ENCODE assay signal across 22 cellular contexts in the genomic region with DNA sequence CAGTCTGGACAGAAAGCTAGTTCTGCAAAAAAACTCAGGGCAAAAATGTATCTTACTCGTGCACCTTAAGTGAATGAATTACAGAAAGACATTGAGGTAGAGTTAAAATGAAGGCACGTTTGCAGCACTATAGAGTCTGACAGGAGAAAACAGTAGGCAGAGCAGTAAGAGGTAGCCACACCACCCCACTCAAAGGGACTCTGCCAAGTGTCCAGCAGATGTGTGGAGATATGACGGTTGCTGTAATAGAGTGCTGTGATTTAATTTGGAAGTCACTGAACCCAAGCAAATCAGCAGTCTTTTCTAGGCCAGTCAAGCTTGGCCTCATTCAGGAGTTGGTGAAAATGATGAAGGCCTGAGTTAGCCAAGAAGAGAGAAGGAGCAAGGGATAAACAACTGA.
"Had no signal": no experiment of that assay in that cellular context is flagged by ENCODE, and none has a peak within 500 bp of the region (broad histone marks: within the 10 kb centered on the region; RNA-seq: fewer than 3 reads in every experiment).

No MANE protein-coding gene starts in this region.

- H3K27me3 ChIP-seq: gastrocnemius medialis, spleen, testis, transverse colon had no signal

- DNase-seq: effector CD4-positive, alpha-beta T cell; gastrocnemius medialis; glutamatergic neuron; immature natural killer cell; left colon; mammary epithelial cell; mucosa of descending colon; naive thymus-derived CD8-positive, alpha-beta T cell; posterior cingulate gyrus; spleen; stimulated activated CD4-positive, alpha-beta T cell treated with anti-CD3 and anti-CD28 coated beads, Interleukin-15, amount 100 ng/mL, for 24 hours; stimulated activated CD4-positive, alpha-beta T cell treated with anti-CD3 and anti-CD28 coated beads, Interleukin-1b, Interleukin-23, amount 100 ng/mL, for 48 hours; stimulated activated CD4-positive, alpha-beta T cell treated with anti-CD3 and anti-CD28 coated beads, Interleukin-4, amount 100 ng/mL, for 24 hours; stimulated activated naive CD8-positive, alpha-beta T cell treated with anti-CD3 and anti-CD28 coated beads, Interleukin-15, amount 100 ng/mL, for 72 hours; testis; transverse colon had no signal

- H3K4me1 ChIP-seq: gastrocnemius medialis, spleen, testis, transverse colon had no signal

- H3K36me3 ChIP-seq: gastrocnemius medialis, spleen, transverse colon had no signal

- H3K9me3 ChIP-seq: gastrocnemius medialis, mucosa of descending colon, testis had no signal

- H3K4me1 Mint-ChIP-seq: immature natural killer cell; naive thymus-derived CD8-positive, alpha-beta T cell; neural crest cell; stimulated activated memory B cell treated with anti-CD40 and anti-IgM and Interleukin-4, amounts not matched to agents 10 μg/mL and 1 μg/mL and 100 μg/mL, for 72 hours; stimulated activated naive CD8-positive, alpha-beta T cell treated with anti-CD3 and anti-CD28 coated beads, Interleukin-15, amount 100 ng/mL, for 72 hours had no signal

- H3K27ac ChIP-seq: coronary artery, gastrocnemius medialis, spleen, testis, transverse colon had no signal

- H3K4me3 ChIP-seq: coronary artery, gastrocnemius medialis, mucosa of descending colon, spleen, testis, transverse colon had no signal

- H3K9me3 Mint-ChIP-seq: neural crest cell had no signal

- H3K27ac Mint-ChIP-seq: immature natural killer cell; naive thymus-derived CD8-positive, alpha-beta T cell; stimulated activated memory B cell treated with anti-CD40 and anti-IgM and Interleukin-4, amounts not matched to agents 10 μg/mL and 1 μg/mL and 100 μg/mL, for 72 hours; stimulated activated naive CD8-positive, alpha-beta T cell treated with anti-CD3 and anti-CD28 coated beads, Interleukin-15, amount 100 ng/mL, for 72 hours had no signal

- H3K36me3 Mint-ChIP-seq: immature natural killer cell; naive thymus-derived CD8-positive, alpha-beta T cell; stimulated activated memory B cell treated with anti-CD40 and anti-IgM and Interleukin-4, amounts not matched to agents 10 μg/mL and 1 μg/mL and 100 μg/mL, for 72 hours had no signal

- H3K4me3 Mint-ChIP-seq: immature natural killer cell; naive thymus-derived CD8-positive, alpha-beta T cell; neural crest cell; stimulated activated memory B cell treated with anti-CD40 and anti-IgM and Interleukin-4, amounts not matched to agents 10 μg/mL and 1 μg/mL and 100 μg/mL, for 72 hours; stimulated activated naive CD8-positive, alpha-beta T cell treated with anti-CD3 and anti-CD28 coated beads, Interleukin-15, amount 100 ng/mL, for 72 hours had no signal

- FAIRE-seq: keratinocyte had no signal

- H3K27me3 Mint-ChIP-seq: stimulated activated memory B cell treated with anti-CD40 and anti-IgM and Interleukin-4, amounts not matched to agents 10 μg/mL and 1 μg/mL and 100 μg/mL, for 72 hours; stimulated activated naive CD8-positive, alpha-beta T cell treated with anti-CD3 and anti-CD28 coated beads, Interleukin-15, amount 100 ng/mL, for 72 hours had no signal

- ATAC-seq: esophagus mucosa; gastrocnemius medialis; left colon; mucosa of descending colon; naive thymus-derived CD8-positive, alpha-beta T cell; sciatic nerve; stimulated activated memory B cell treated with anti-CD40 and anti-IgM and Interleukin-4, amounts not matched to agents 10 μg/mL and 1 μg/mL and 100 μg/mL, for 72 hours; stimulated activated naive CD8-positive, alpha-beta T cell treated with anti-CD3 and anti-CD28 coated beads, Interleukin-15, amount 100 ng/mL, for 72 hours had no signal
